ENCODE assay signal across 1 cellular context in genomic region chr5:132009706-132010405, GRCh38.
TF ChIP-seq lines count a peak whose summit lies in the region.

No MANE protein-coding gene starts in this region.

TF ChIP-seq in HepG2, 621 proteins besides CTCF, POLR2A, EP300 and RAD21:
- no peak for TF ChIP-seq FUBP1 (CRISPR knock-in tag; IDR thresholded peaks at IDR 0.05; ENCODE audit: borderline replicate concordance)
